In the genomic region with DNA sequence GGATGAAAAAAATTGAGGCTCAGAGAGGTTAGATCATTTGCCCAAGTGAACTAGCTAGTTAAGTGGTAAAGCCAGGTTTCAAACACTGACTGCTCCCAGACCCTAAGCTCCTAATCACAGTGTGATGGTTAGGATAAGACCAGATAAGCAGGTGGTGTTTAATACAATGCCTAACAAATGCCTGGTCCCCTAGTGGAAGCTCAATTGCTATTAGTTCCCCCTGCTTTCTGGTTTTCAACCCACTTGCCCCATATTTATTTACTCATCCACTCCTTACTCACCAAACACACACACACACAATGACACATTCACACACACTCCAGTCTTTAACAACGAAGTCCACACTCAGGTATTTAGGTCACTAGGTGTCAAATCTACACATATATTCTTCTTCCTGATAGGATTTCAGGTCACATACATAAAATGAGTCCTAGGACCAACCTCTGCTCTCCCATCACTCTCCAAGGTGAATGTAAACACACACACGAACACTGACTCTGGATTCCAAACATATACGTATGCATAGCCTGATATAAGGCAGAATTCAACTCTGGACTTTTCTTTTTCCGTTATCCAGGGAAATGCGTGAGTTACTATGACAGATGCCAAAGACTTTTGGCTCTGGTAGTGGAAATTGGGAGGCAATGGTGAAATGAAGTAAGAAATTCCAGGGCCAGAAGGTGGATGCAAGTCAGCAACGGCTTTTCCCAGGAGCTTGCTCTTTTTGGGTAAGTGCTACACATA, we compare ENCODE assay signal across 8 cellular contexts.
DNase-seq lines count a peak whose midpoint lies in the region; ATAC-seq and TF ChIP-seq lines count a peak whose summit lies in the region.

No MANE protein-coding gene starts in this region.

- H3K4me3 ChIP-seq in Karpas-422 (ENCODE audit: low read length) (peak overlapping the region; percentile 63), body of pancreas (no peak overlapping the region), lower lobe of right lung (peak overlapping the region; percentile 61), vagina (peak overlapping the region; percentile 50 to 65)

- no peak for ATAC-seq in CD4-positive, alpha-beta T cell (ENCODE audit: poor library complexity)
- no peak for ATAC-seq in body of pancreas
- ATAC-seq in lower lobe of right lung: peak in 1 of 2 donors; percentile 45
- ATAC-seq in left colon: no peak

- H2AFZ ChIP-seq in Karpas-422 (ENCODE audit: low read length): 0 out of 2 replicates have a peak overlapping the region, but pooled peaks have one; percentile 30

- H3K79me2 ChIP-seq in Karpas-422 (ENCODE audit: low read length): no peaks in the 10 kb centered on the region

- peak overlapping the region; percentile 86 for H3K4me2 ChIP-seq in Karpas-422 (ENCODE audit: low read depth, low read length, poor library complexity, severe bottlenecking)

- no peak for TF ChIP-seq POLR2A in body of pancreas (IDR thresholded peaks at IDR 0.05)
- no peak for TF ChIP-seq POLR2A in vagina (IDR thresholded peaks at IDR 0.05)

- no peak overlapping the region for H3K27ac Mint-ChIP-seq in CD4-positive, alpha-beta T cell

- peaks cover 8% of the 10 kb centered on the region for H3K9me3 Mint-ChIP-seq in CD4-positive, alpha-beta T cell

- peak overlapping the region; percentile 57; the same call in 1 of the 2 replicates for H3K9ac ChIP-seq in Karpas-422 (ENCODE audit: low read length)

- H4K20me1 ChIP-seq in Karpas-422 (ENCODE audit: insufficient read depth, low read depth, low read length): no peaks in the 10 kb centered on the region

- no peak for TF ChIP-seq CTCF in CD4-positive, alpha-beta T cell (IDR thresholded peaks at IDR 0.05)
- TF ChIP-seq CTCF in body of pancreas (IDR thresholded peaks at IDR 0.05): no peak
- no peak for TF ChIP-seq CTCF in lower lobe of right lung (IDR thresholded peaks at IDR 0.05)
- TF ChIP-seq CTCF in vagina (IDR thresholded peaks at IDR 0.05): no peak

- no peaks in the 10 kb centered on the region for H3K9me2 ChIP-seq in Karpas-422 (replicated peaks; ENCODE audit: insufficient read depth, low read length)

- H3K4me1 ChIP-seq in Karpas-422 (ENCODE audit: low read length) (peaks cover 18% of the 10 kb centered on the region), body of pancreas (peaks cover 13% of the 10 kb centered on the region), lower lobe of right lung (peaks cover 21% of the 10 kb centered on the region), vagina (peaks cover 15% of the 10 kb centered on the region)

- H3K36me3 ChIP-seq in Karpas-422 (ENCODE audit: insufficient read depth, low read length) (no peaks in the 10 kb centered on the region), body of pancreas (replicated peaks in 1 of 2; ENCODE audit: insufficient read depth in 1 of 2, low read depth in 2 of 2) (no peaks in the 10 kb centered on the region), lower lobe of right lung (no peaks in the 10 kb centered on the region), vagina (no peaks in the 10 kb centered on the region)

- intact Hi-C loops in CD4-positive, alpha-beta T cell (cut with DNase I, micrococcal nuclease): loop anchor here in 1 of 2 experiments (2.0 to 5.0 kb wide), 2 partner anchors 212 to 393 kb away; a partner anchor contains a TSS
- intact Hi-C loops in body of pancreas (cut with DNase I) (no loop called here), lower lobe of right lung (cut with DNase I) (no loop called here), vagina (cut with DNase I) (no loop called here), left colon (cut with DNase I, micrococcal nuclease) (no loop called here)

- CTCF ChIA-PET in CD4-positive, alpha-beta T cell (lab: Charles Lee): no interaction called here

- no peaks in the 10 kb centered on the region for H3K27me3 ChIP-seq in CD4-positive, alpha-beta T cell (ENCODE audit: control insufficient read depth, insufficient read depth, low read length)
- H3K27me3 ChIP-seq in Karpas-422 (ENCODE audit: low read length) (no peaks in the 10 kb centered on the region), body of pancreas (no peaks in the 10 kb centered on the region), lower lobe of right lung (ENCODE audit: low read depth) (no peaks in the 10 kb centered on the region), vagina (no peaks in the 10 kb centered on the region)

- no peak overlapping the region for H3K27ac ChIP-seq in CD4-positive, alpha-beta T cell (ENCODE audit: low read depth, low read length)
- H3K27ac ChIP-seq in Karpas-422 (ENCODE audit: low read length): no peak overlapping the region
- H3K27ac ChIP-seq in body of pancreas: peak overlapping the region; percentile 68 to 86 (median 82)
- H3K27ac ChIP-seq in lower lobe of right lung: peak overlapping the region; percentile 90
- H3K27ac ChIP-seq in vagina: peak overlapping the region; percentile 86

- H3K9me3 ChIP-seq in CD4-positive, alpha-beta T cell (ENCODE audit: control insufficient read depth, low read length): peaks cover 10% of the 10 kb centered on the region
- no peaks in the 10 kb centered on the region; the same call in 1 of the 2 replicates for H3K9me3 ChIP-seq in Karpas-422 (ENCODE audit: low read length)
- no peaks in the 10 kb centered on the region for H3K9me3 ChIP-seq in body of pancreas
- H3K9me3 ChIP-seq in lower lobe of right lung: no peaks in the 10 kb centered on the region
- H3K9me3 ChIP-seq in vagina: no peaks in the 10 kb centered on the region

- peak overlapping the region; percentile 93 for H3K4me3 Mint-ChIP-seq in CD4-positive, alpha-beta T cell

- H3K4me1 Mint-ChIP-seq in CD4-positive, alpha-beta T cell (ENCODE audit: low read depth): peaks cover 11% of the 10 kb centered on the region

- H3K36me3 Mint-ChIP-seq in CD4-positive, alpha-beta T cell (ENCODE audit: low read depth): no peaks in the 10 kb centered on the region

- 14 to 17% methylated on average over 6 of the region's 6 CpGs for WGBS in body of pancreas, 2 donors

- POLR2A ChIA-PET in CD4-positive, alpha-beta T cell (lab: Charles Lee): interaction anchor here (0.6 kb wide), 1 partner anchor 15 kb away, joined by 4 read pairs; no protein-coding TSS in a partner anchor

- H3K27me3 Mint-ChIP-seq in CD4-positive, alpha-beta T cell: peaks cover 20% of the 10 kb centered on the region

- no peak for DNase-seq in CD4-positive, alpha-beta T cell
- DNase-seq in Karpas-422 (no peak), body of pancreas (no peak), lower lobe of right lung (no peak), vagina (ENCODE audit: extremely low spot score in 2 of 2) (no peak), left colon (no peak), OCI-M2 (lab: John Stamatoyannopoulos, UW; ENCODE audit: unreplicated experiment) (no peak)
- no peak for DNase-seq in activated CD4-positive, alpha-beta T cell treated with anti-CD3 and anti-CD28 coated beads for 1 hour

Comparison
In these comparisons a context has a peak if more than half of its experiments do, and no peak if none do; other contexts are left out.
1. H3K27ac ChIP-seq: peak in body of pancreas (4 of 4), lower lobe of right lung (single experiment) and vagina (single experiment); none in CD4-positive, alpha-beta T cell (single experiment) and Karpas-422 (single experiment).
2. H3K4me3 ChIP-seq: peak in Karpas-422 (single experiment), lower lobe of right lung (single experiment) and vagina (2 of 2); none in body of pancreas (0 of 2).